Comparison of ENCODE assay signal across 8 cellular contexts in genomic region chr17:41864837-41865595, GRCh38. TPM values are rescaled to one million over a fixed set of nuclear protein-coding genes. Genes with fewer than 3 reads are reported as not detected.
DNase-seq lines count a peak whose midpoint lies in the region; ATAC-seq, FAIRE-seq and TF ChIP-seq lines count a peak whose summit lies in the region.

A gene with protein sequence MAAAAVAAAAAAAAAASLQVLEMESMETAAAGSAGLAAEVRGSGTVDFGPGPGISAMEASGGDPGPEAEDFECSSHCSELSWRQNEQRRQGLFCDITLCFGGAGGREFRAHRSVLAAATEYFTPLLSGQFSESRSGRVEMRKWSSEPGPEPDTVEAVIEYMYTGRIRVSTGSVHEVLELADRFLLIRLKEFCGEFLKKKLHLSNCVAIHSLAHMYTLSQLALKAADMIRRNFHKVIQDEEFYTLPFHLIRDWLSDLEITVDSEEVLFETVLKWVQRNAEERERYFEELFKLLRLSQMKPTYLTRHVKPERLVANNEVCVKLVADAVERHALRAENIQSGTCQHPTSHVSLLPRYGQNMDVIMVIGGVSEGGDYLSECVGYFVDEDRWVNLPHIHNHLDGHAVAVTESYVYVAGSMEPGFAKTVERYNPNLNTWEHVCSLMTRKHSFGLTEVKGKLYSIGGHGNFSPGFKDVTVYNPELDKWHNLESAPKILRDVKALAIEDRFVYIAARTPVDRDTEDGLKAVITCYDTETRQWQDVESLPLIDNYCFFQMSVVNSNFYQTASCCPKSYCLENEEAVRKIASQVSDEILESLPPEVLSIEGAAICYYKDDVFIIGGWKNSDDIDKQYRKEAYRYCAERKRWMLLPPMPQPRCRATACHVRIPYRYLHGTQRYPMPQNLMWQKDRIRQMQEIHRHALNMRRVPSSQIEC (minus strand): TSS chr17:41865423. CDS start chr17:41865370, 53 bp downstream.

- DNase-seq in GM12892 (ENCODE audit: insufficient read length) (peak; percentile 88), NCI-H1436 treated with DMSO at 0.1 percent for 48 hours (lab: John Stamatoyannopoulos, UW) (peak; percentile 56), T-helper 1 cell (peak; percentile 70 to 89 (median 83)), amniotic stem cell (lab: John Stamatoyannopoulos, UW) (peak; percentile 83), left ventricle myocardium superior (peak; percentile 94), psoas muscle (peak; percentile 91 to 94)

- H3K27ac ChIP-seq in psoas muscle (peak within 1 kb of the TSS; percentile 85), urinary bladder (ENCODE audit: low read depth) (peak within 1 kb of the TSS; percentile 97)

- H3K4me1 ChIP-seq in psoas muscle (peaks cover 34% of the 10 kb centered on the region), urinary bladder (ENCODE audit: insufficient read depth) (peaks cover 2% of the 10 kb centered on the region)

- peaks cover 2 to 32% of the 10 kb centered on the region in 2 donors for H3K36me3 ChIP-seq in psoas muscle (ENCODE audit: insufficient read depth in 1 of 2, low read depth in 1 of 2)
- H3K36me3 ChIP-seq in urinary bladder (ENCODE audit: insufficient read depth) = no peaks in the 10 kb centered on the region

- H3K27me3 ChIP-seq in psoas muscle (ENCODE audit: insufficient read depth in 3 of 3, low read length in 2 of 3) = no peaks in the 10 kb centered on the region

- peak; percentile 91 for TF ChIP-seq POLR2A in GM12892 (IDR thresholded peaks at IDR 0.05; ENCODE audit: low read depth, low read length)

- H3K9me3 ChIP-seq in psoas muscle = no peaks in the 10 kb centered on the region

- intact Hi-C loops in left ventricle myocardium superior (cut with micrococcal nuclease) = no loop called here
- intact Hi-C loops in psoas muscle (cut with DNase I) = no loop called here

- no peak for TF ChIP-seq CTCF in psoas muscle (IDR thresholded peaks at IDR 0.05)

- peak within 1 kb of the TSS; percentile 86 for H3K4me3 ChIP-seq in psoas muscle
- H3K4me3 ChIP-seq in urinary bladder (ENCODE audit: low read depth, low read length) = peak within 1 kb of the TSS; percentile 87

- WGBS in psoas muscle, 3 donors = 0 to 1% (median 1%) methylated on average over 79 to 90 of the region's 90 CpGs
- under 1% methylated on average over 90 of the region's 90 CpGs for WGBS in urinary bladder

- FAIRE-seq in GM12892 (lab: Jason Lieb, UNC) = peak; percentile 94

- ATAC-seq in HG02798 (IDR thresholded peaks at IDR 0.05; ENCODE audit: poor library complexity, unreplicated experiment) = peak; percentile 90
- peak; percentile 99 for ATAC-seq in left ventricle myocardium superior
- ATAC-seq in psoas muscle = peak; percentile 97 to 98 (median 97)

RNA-seq across cellular contexts. Expression of the gene that starts here (rescaled TPM):
- 3.5 TPM for polyA plus RNA-seq in GM12892 (2012; ENCODE audit: missing spikeins)
- total RNA-seq in left ventricle myocardium superior (3.5 TPM), psoas muscle (1 to 10 TPM; 2.1 to 3.4 (median 2.5) TPM), urinary bladder (35.0 TPM)
- polyA plus RNA-seq in psoas muscle (1 to 10 TPM; 1.1 to 6.1 (median 1.4) TPM), urinary bladder (3.8 TPM)

Comparison
In these comparisons a context has a peak if more than half of its experiments do, and no peak if none do; other contexts are left out.
1. Peak in every context shown above with its lines: DNase-seq, ATAC-seq, H3K4me3 ChIP-seq and H3K27ac ChIP-seq.